ENCODE assay signal across 8 cellular contexts in genomic region chr19:8517551-8518442, GRCh38. TPM values are rescaled to one million over a fixed set of nuclear protein-coding genes. Genes with fewer than 3 reads are reported as not detected.
A peak's percentile ranks its signal among the peaks of the same experiment; 100 is the strongest.
DNase-seq lines count a peak whose midpoint lies in the region; ATAC-seq and TF ChIP-seq lines count a peak whose summit lies in the region.

No MANE protein-coding gene starts in this region.

- intact Hi-C loops in CD4-positive, alpha-beta T cell (cut with DNase I, micrococcal nuclease) = loop anchor here (2.0 to 5.0 kb wide), 2 partner anchors 61 to 105 kb away; partner anchors contain the start of gene MARCHF2 (in 1 of the 2)

- peak; percentile 35 for ATAC-seq in CD4-positive, alpha-beta T cell (ENCODE audit: poor library complexity)
- peak; percentile 39 to 40 for ATAC-seq in naive thymus-derived CD8-positive, alpha-beta T cell
- no peak for ATAC-seq in HG02588 (IDR thresholded peaks at IDR 0.05; ENCODE audit: unreplicated experiment)

- no peak for TF ChIP-seq CTCF in CD4-positive, alpha-beta T cell (IDR thresholded peaks at IDR 0.05)

- H3K36me3 Mint-ChIP-seq in CD4-positive, alpha-beta T cell (ENCODE audit: low read depth) = peaks cover 27% of the 10 kb centered on the region
- H3K36me3 Mint-ChIP-seq in naive thymus-derived CD8-positive, alpha-beta T cell = no peaks in the 10 kb centered on the region

- H3K4me1 Mint-ChIP-seq in CD4-positive, alpha-beta T cell (ENCODE audit: low read depth) = peaks cover 52% of the 10 kb centered on the region
- H3K4me1 Mint-ChIP-seq in naive thymus-derived CD8-positive, alpha-beta T cell = peaks cover 27 to 69% (median 61%) of the 10 kb centered on the region in 4 donors

- peak overlapping the region; percentile 81 for H3K4me3 Mint-ChIP-seq in CD4-positive, alpha-beta T cell
- H3K4me3 Mint-ChIP-seq in naive thymus-derived CD8-positive, alpha-beta T cell = peak overlapping the region; percentile 52 to 98 (median 82)

- peak overlapping the region; percentile 100 for H3K27ac Mint-ChIP-seq in CD4-positive, alpha-beta T cell
- H3K27ac Mint-ChIP-seq in naive thymus-derived CD8-positive, alpha-beta T cell = peak overlapping the region; percentile 94 to 99 (median 98)

- CTCF ChIA-PET in CD4-positive, alpha-beta T cell (lab: Charles Lee) = interaction anchor here (1.1 to 3.8 kb wide), 4 partner anchors 12 to 63 kb away, joined by 3 to 18 read pairs (median 8); partner anchors contain the start of gene MYO1F

- POLR2A ChIA-PET in CD4-positive, alpha-beta T cell (lab: Charles Lee) = interaction anchor here (0.8 to 8.6 kb wide), 6 partner anchors 12 to 105 kb away, joined by 3 to 185 read pairs (median 16); partner anchors contain the start of genes MARCHF2 and MYO1F
- POLR2A ChIA-PET in naive thymus-derived CD8-positive, alpha-beta T cell (lab: Charles Lee) = interaction anchor here (0.5 to 19.3 kb wide), 14 partner anchors 11 to 1343 kb away, joined by 3 to 802 read pairs (median 4); partner anchors contain the start of gene MYO1F

- H3K27me3 Mint-ChIP-seq in CD4-positive, alpha-beta T cell = no peaks in the 10 kb centered on the region
- H3K27me3 Mint-ChIP-seq in naive thymus-derived CD8-positive, alpha-beta T cell = no peaks in the 10 kb centered on the region

- no peaks in the 10 kb centered on the region for H3K9me3 Mint-ChIP-seq in CD4-positive, alpha-beta T cell
- no peaks in the 10 kb centered on the region for H3K9me3 Mint-ChIP-seq in naive thymus-derived CD8-positive, alpha-beta T cell

- H3K9me3 ChIP-seq in CD4-positive, alpha-beta T cell (ENCODE audit: control insufficient read depth, low read length) = no peaks in the 10 kb centered on the region

- peak; percentile 41 to 69 (median 63) for DNase-seq in CD4-positive, alpha-beta T cell
- peak; percentile 71 for DNase-seq in NOMO-1 treated with DMSO at 0.1 percent for 48 hours (lab: John Stamatoyannopoulos, UW; ENCODE audit: unreplicated experiment)
- DNase-seq in activated gamma-delta T cell treated with anti-CD3 and anti-CD28 coated beads, Interleukin-2, amount 50 U/mL, for 16 hours (ENCODE audit: low read depth) = peak; percentile 32
- DNase-seq in naive thymus-derived CD8-positive, alpha-beta T cell = peak in 9 of 10 donors; percentile 32 to 82 (median 61)
- no peak for DNase-seq in RPMI8226
- DNase-seq in NCI-H82 (lab: John Stamatoyannopoulos, UW) = no peak
- DNase-seq in 8988T = no peak

- peak overlapping the region; percentile 80 for H3K27ac ChIP-seq in CD4-positive, alpha-beta T cell (ENCODE audit: low read depth, low read length)

- H3K27me3 ChIP-seq in CD4-positive, alpha-beta T cell (ENCODE audit: control insufficient read depth, insufficient read depth, low read length) = no peaks in the 10 kb centered on the region

RNA-seq across cellular contexts. Expression of gene ZNF414, which starts 3.8 kb away (rescaled TPM):
- total RNA-seq in CD4-positive, alpha-beta T cell = 10 to 100 TPM; 36.3 to 38.0 TPM
- total RNA-seq in naive thymus-derived CD8-positive, alpha-beta T cell = 10 to 100 TPM; 70.2 to 73.1 TPM
- polyA plus RNA-seq in naive thymus-derived CD8-positive, alpha-beta T cell = 10 to 100 TPM; 15.2 to 34.2 (median 27.7) TPM

RNA-seq across cellular contexts. Expression of gene PRAM1, which starts 15.4 kb away (rescaled TPM):
- 1 to 10 TPM; 4.3 to 6.3 TPM for total RNA-seq in CD4-positive, alpha-beta T cell
- total RNA-seq in naive thymus-derived CD8-positive, alpha-beta T cell = 1 to 10 TPM; 3.5 to 4.7 TPM
- under 1 TPM in 2 of 3 donors, not detected in 1; 0.07 to 0.20 TPM for polyA plus RNA-seq in naive thymus-derived CD8-positive, alpha-beta T cell

RNA-seq across cellular contexts. Expression of gene MYO1F, which starts 59.4 kb away (rescaled TPM):
- 10 to 100 TPM; 66.7 to 67.4 TPM for total RNA-seq in CD4-positive, alpha-beta T cell
- 10 to 100 TPM; 64.4 to 65.0 TPM for total RNA-seq in naive thymus-derived CD8-positive, alpha-beta T cell
- polyA plus RNA-seq in naive thymus-derived CD8-positive, alpha-beta T cell = 10 to 100 TPM in 1 of 3 donors, 1 to 10 TPM in 2; 4.4 to 30.1 (median 5.6) TPM

Comparison
In these comparisons a context has a peak if more than half of its experiments do, and no peak if none do; other contexts are left out.
1. DNase-seq: peak in CD4-positive, alpha-beta T cell (10 of 10), NOMO-1 treated with DMSO at 0.1 percent for 48 hours (single experiment), activated gamma-delta T cell treated with anti-CD3 and anti-CD28 coated beads, Interleukin-2, amount 50 U/mL, for 16 hours (single experiment) and naive thymus-derived CD8-positive, alpha-beta T cell (9 of 10); none in RPMI8226 (single experiment), NCI-H82 (single experiment) and 8988T (single experiment).